17 cellular contexts compared by ENCODE assay signal in the genomic region with DNA sequence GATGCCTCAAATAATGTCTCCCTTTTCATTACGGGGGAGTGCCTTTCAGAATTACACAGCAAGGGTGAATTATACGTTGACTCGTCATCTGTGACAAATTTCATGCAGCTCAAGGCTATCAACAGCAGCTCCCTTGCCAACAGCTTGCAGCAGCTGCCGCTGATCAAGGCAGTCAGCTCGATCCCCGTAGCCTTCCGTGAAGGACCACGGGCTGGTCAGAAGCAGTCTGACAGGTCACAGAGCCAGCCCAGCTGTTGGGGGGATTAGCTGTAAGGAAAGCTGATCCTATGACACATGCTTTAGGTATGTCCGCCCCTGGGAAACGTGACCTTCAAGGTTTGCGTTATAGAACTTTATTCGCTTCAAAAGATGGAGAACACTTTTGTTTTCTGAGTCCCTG.
A peak's percentile ranks its signal among the peaks of the same experiment; 100 is the strongest.
DNase-seq lines count a peak whose midpoint lies in the region; ATAC-seq and TF ChIP-seq lines count a peak whose summit lies in the region.
"Had no signal": no experiment of that assay in that cellular context is flagged by ENCODE, and none has a peak within 500 bp of the region (broad histone marks: within the 10 kb centered on the region; RNA-seq: fewer than 3 reads in every experiment).

No MANE protein-coding gene starts in this region.

- ATAC-seq in GM19463 (IDR thresholded peaks at IDR 0.05; ENCODE audit: unreplicated experiment), result no peak
- ATAC-seq: activated CD8-positive, alpha-beta T cell treated with anti-CD3 and anti-CD28 coated beads for 36 hours; K562; pancreas; stimulated activated naive CD8-positive, alpha-beta T cell treated with anti-CD3 and anti-CD28 coated beads, Interleukin-15, amount 100 ng/mL, for 72 hours had no signal

- H3K79me2 ChIP-seq in neural cell (replicated peaks; ENCODE audit: insufficient read depth, low read length), result no peaks in the 10 kb centered on the region

- TF ChIP-seq EP300 in neural cell (conservative IDR thresholded peaks at IDR 0.05; ENCODE audit: poor library complexity, severe bottlenecking), result no peak

- H3K36me3 ChIP-seq in neural cell (ENCODE audit: insufficient read depth, low read length), result no peaks in the 10 kb centered on the region
- H3K36me3 ChIP-seq: pancreas had no signal

- TF ChIP-seq RAD21 in neural cell (conservative IDR thresholded peaks at IDR 0.05), result no peak

- no peaks in the 10 kb centered on the region for H3F3A ChIP-seq in neural cell (ENCODE audit: insufficient read depth, low read length, poor library complexity, severe bottlenecking)

- no peak overlapping the region for H3K9ac ChIP-seq in neural cell (ENCODE audit: low read length)

- no peak overlapping the region for H2AFZ ChIP-seq in neural cell (ENCODE audit: low read depth, low read length)

- H3K4me3 ChIP-seq in AG04450 (ENCODE audit: low read depth, low read length) (no peak overlapping the region), neural cell (ENCODE audit: low read length) (no peak overlapping the region)
- H3K4me3 ChIP-seq: K562, pancreas, SK-N-MC had no signal

- POLR2A ChIA-PET in AG04450 (lab: Yijun Ruan, JAX), result no interaction called here

- H3K9me3 ChIP-seq in AG04450 (ENCODE audit: control insufficient read depth, insufficient read depth, low read length) (peaks cover 29% of the 10 kb centered on the region), neural cell (ENCODE audit: low read length) (peaks cover 13% of the 10 kb centered on the region)
- H3K9me3 ChIP-seq: pancreas had no signal

- no peaks in the 10 kb centered on the region for H4K20me1 ChIP-seq in neural cell (ENCODE audit: insufficient read depth)

- H3K27me3 ChIP-seq in AG04450 (ENCODE audit: control insufficient read depth, insufficient read depth, low read length), result no peaks in the 10 kb centered on the region
- no peaks in the 10 kb centered on the region for H3K27me3 ChIP-seq in neural cell (ENCODE audit: insufficient read depth, low read depth, low read length)
- H3K27me3 ChIP-seq: pancreas had no signal

- CTCF ChIA-PET in AG04450 (lab: Charles Lee), result no interaction called here

- H3K9me2 ChIP-seq in neural cell (ENCODE audit: insufficient read depth, low read length), result no peaks in the 10 kb centered on the region

- DNase-seq in AG04450 (ENCODE audit: low read depth, low spot score) (peak; percentile 1), LHCN-M2 (ENCODE audit: low read depth) (peak; percentile 99), fibroblast of the conjunctiva (ENCODE audit: low read depth) (peak; percentile 28), NCI-H345 treated with DMSO at 0.1 percent for 48 hours (lab: John Stamatoyannopoulos, UW; ENCODE audit: unreplicated experiment) (no peak), NCI-H2029 treated with DMSO at 0.1 percent for 48 hours (lab: John Stamatoyannopoulos, UW) (no peak)
- DNase-seq in NK-92 treated with Interleukin-12 subunit alpha and Interleukin-12 subunit beta, amount 100 ng/mL, for 24 hours (lab: John Stamatoyannopoulos, UW), result no peak
- DNase-seq: activated CD8-positive, alpha-beta T cell treated with anti-CD3 and anti-CD28 coated beads for 36 hours; H9; midbrain; NCI-H1092; NCI-H226; pancreas; stimulated activated naive CD8-positive, alpha-beta T cell treated with anti-CD3 and anti-CD28 coated beads, Interleukin-15, amount 100 ng/mL, for 72 hours had no signal

- H3K27ac ChIP-seq in AG04450 (ENCODE audit: low read depth, low read length) (no peak overlapping the region), neural cell (ENCODE audit: low read length) (peak overlapping the region; percentile 6)
- H3K27ac ChIP-seq: pancreas, SK-N-MC had no signal

- TF ChIP-seq CTCF in AG04450 (IDR thresholded peaks at IDR 0.05; ENCODE audit: low read depth, low read length) (no peak), neural cell (IDR thresholded peaks at IDR 0.05; ENCODE audit: poor library complexity, severe bottlenecking) (no peak)

- H3K4me2 ChIP-seq in neural cell (ENCODE audit: low read length), result no peak overlapping the region

TF ChIP-seq in neural cell, 6 proteins besides CTCF, POLR2A, EP300 and RAD21:
- TF ChIP-seq MXI1 (conservative IDR thresholded peaks at IDR 0.05; ENCODE audit: poor library complexity, severe bottlenecking) (no peak), POLR2AphosphoS5 (IDR thresholded peaks at IDR 0.05) (no peak), SMC3 (conservative IDR thresholded peaks at IDR 0.05; ENCODE audit: poor library complexity) (no peak), REST (IDR thresholded peaks at IDR 0.05; ENCODE audit: borderline replicate concordance) (no peak), EZH2 (IDR thresholded peaks at IDR 0.05; ENCODE audit: borderline replicate concordance, insufficient read depth, low read length, poor library complexity, severe bottlenecking) (no peak), TAF1 (IDR thresholded peaks at IDR 0.05; ENCODE audit: low read depth) (no peak)
TF ChIP-seq in neural cell: peak in this region for 0.

Comparison
In these comparisons a context has a peak if more than half of its experiments do, and no peak if none do; other contexts are left out.
1. DNase-seq: peak in AG04450 (single experiment), LHCN-M2 (single experiment) and fibroblast of the conjunctiva (single experiment); none in NK-92 treated with Interleukin-12 subunit alpha and Interleukin-12 subunit beta, amount 100 ng/mL, for 24 hours (single experiment), NCI-H345 treated with DMSO at 0.1 percent for 48 hours (single experiment) and NCI-H2029 treated with DMSO at 0.1 percent for 48 hours (single experiment).